Comparison of ENCODE assay signal across 8 cellular contexts in the genomic region with DNA sequence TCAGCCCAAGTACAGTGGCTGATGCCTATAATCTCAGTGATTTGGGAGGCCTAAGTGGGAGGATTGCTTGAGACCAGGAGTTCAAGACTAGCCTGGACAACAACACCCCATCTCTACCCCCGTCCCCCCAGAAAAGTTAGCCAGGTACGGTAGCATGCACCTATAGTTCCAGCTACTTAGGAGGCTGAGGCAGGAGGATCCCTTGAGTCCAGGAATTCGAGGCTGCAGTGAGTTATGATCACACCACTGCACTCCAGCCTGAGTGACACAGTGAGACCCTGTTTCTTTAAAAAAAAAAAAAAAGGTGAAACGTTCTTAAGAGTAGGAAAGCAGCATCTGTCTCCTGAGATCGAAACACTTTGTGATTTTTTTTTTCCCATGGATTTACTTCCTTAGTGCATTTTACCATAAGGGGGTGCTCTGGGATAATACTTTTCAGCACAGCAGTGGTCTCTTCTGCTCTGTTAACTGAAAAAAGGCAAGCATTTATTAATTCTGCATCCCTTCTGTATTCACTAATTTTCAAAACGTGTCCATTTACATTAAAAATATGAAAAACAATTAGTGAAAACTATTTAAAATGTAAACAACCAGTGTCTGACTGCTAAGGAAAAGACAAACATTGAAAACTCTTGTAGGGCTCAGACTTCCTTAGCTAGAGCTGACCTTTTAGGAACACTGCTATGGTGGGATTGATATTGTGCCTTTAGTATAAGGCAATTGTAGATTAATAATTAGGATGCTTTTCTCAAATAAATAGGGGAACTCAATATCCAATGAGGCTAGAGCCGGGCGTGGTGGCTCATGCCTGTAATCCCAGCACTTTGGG. TPM values are rescaled to one million over a fixed set of nuclear protein-coding genes. Genes with fewer than 3 reads are reported as not detected.
DNase-seq lines count a peak whose midpoint lies in the region; ATAC-seq and TF ChIP-seq lines count a peak whose summit lies in the region.

No MANE protein-coding gene starts in this region.

- no peaks in the 10 kb centered on the region for H3K4me1 ChIP-seq in Loucy (ENCODE audit: insufficient read depth, low read length, poor library complexity, severe bottlenecking)
- H3K4me1 ChIP-seq in mucosa of descending colon (ENCODE audit: low read depth) = no peaks in the 10 kb centered on the region

- DNase-seq in AG08395 (ENCODE audit: low spot score) (peak; percentile 46), WERI-Rb-1 (no peak), inferior parietal cortex (ENCODE audit: extremely low spot score) (peak; percentile 59), mucosa of descending colon (no peak)
- DNase-seq in activated CD8-positive, alpha-beta memory T cell treated with anti-CD3 and anti-CD28 coated beads, Interleukin-2, amount 50 U/mL, for 4 hours = no peak

- no peaks in the 10 kb centered on the region for H4K20me1 ChIP-seq in Loucy (ENCODE audit: insufficient read depth, low read length, poor library complexity, severe bottlenecking)

- intact Hi-C loops in mucosa of descending colon (cut with DNase I, micrococcal nuclease) = loop anchor here in 1 of 2 donors (10.0 kb wide), 1 partner anchor 232 kb away; no protein-coding TSS in a partner anchor

- TF ChIP-seq CTCF in Loucy (conservative IDR thresholded peaks at IDR 0.05; ENCODE audit: low read length) (peak; percentile 47), WERI-Rb-1 (IDR thresholded peaks at IDR 0.05; ENCODE audit: low read depth, low read length) (peak; percentile 31; the same call in 1 of the 2 replicates), mucosa of descending colon (IDR thresholded peaks at IDR 0.05) (no peak)

- no peak overlapping the region for H2AFZ ChIP-seq in Loucy (ENCODE audit: low read length)

- no peaks in the 10 kb centered on the region for H3K36me3 ChIP-seq in Loucy (ENCODE audit: insufficient read depth, low read length)
- H3K36me3 ChIP-seq in WERI-Rb-1 = no peaks in the 10 kb centered on the region
- no peaks in the 10 kb centered on the region for H3K36me3 ChIP-seq in mucosa of descending colon (ENCODE audit: low read depth)

- H3K9me3 ChIP-seq in Loucy (ENCODE audit: insufficient read depth, low read depth, low read length) = no peaks in the 10 kb centered on the region
- no peaks in the 10 kb centered on the region for H3K9me3 ChIP-seq in WERI-Rb-1 (ENCODE audit: severe bottlenecking)
- no peaks in the 10 kb centered on the region for H3K9me3 ChIP-seq in mucosa of descending colon

- H3F3A ChIP-seq in Loucy (ENCODE audit: low read depth) = no peaks in the 10 kb centered on the region

- no peak overlapping the region for H3K9ac ChIP-seq in Loucy (ENCODE audit: low read depth, low read length, poor library complexity, severe bottlenecking)

- no peak overlapping the region for H3K27ac ChIP-seq in WERI-Rb-1

- no peaks in the 10 kb centered on the region for H3K27me3 ChIP-seq in Loucy (ENCODE audit: insufficient read depth, low read length, poor library complexity, severe bottlenecking)
- no peaks in the 10 kb centered on the region for H3K27me3 ChIP-seq in WERI-Rb-1 (ENCODE audit: insufficient read depth, low read depth, severe bottlenecking)

- H3K4me3 ChIP-seq in Loucy (ENCODE audit: low read length, poor library complexity, severe bottlenecking) = no peak overlapping the region
- no peak overlapping the region for H3K4me3 ChIP-seq in WERI-Rb-1 (ENCODE audit: low read depth, low read length)
- H3K4me3 ChIP-seq in mucosa of descending colon = no peak overlapping the region

- no peaks in the 10 kb centered on the region for H3K9me2 ChIP-seq in Loucy (replicated peaks; ENCODE audit: low read depth, low read length)

- H3K4me2 ChIP-seq in Loucy (ENCODE audit: low read depth, low read length, poor library complexity, severe bottlenecking) = no peak overlapping the region

- no peaks in the 10 kb centered on the region for H3K79me2 ChIP-seq in Loucy (ENCODE audit: insufficient read depth, low read length)

- ATAC-seq in HG02678 (IDR thresholded peaks at IDR 0.05; ENCODE audit: unreplicated experiment) = no peak
- ATAC-seq in HG03521 (IDR thresholded peaks at IDR 0.05; ENCODE audit: unreplicated experiment) = no peak
- ATAC-seq in mucosa of descending colon = no peak

RNA-seq across cellular contexts. Expression of a gene that starts 31.2 kb away (rescaled TPM):
- 1 to 10 TPM in 1 of 3 donors, under 1 TPM in 2; 0.20 to 1.7 (median 0.53) TPM for total RNA-seq in mucosa of descending colon

Comparison
In these comparisons a context has a peak if more than half of its experiments do, and no peak if none do; other contexts are left out.
1. DNase-seq: peak in AG08395 (single experiment) and inferior parietal cortex (single experiment); none in WERI-Rb-1 (single experiment), mucosa of descending colon (0 of 3) and activated CD8-positive, alpha-beta memory T cell treated with anti-CD3 and anti-CD28 coated beads, Interleukin-2, amount 50 U/mL, for 4 hours (single experiment).